ENCODE assay signal across 15 cellular contexts in the genomic region with DNA sequence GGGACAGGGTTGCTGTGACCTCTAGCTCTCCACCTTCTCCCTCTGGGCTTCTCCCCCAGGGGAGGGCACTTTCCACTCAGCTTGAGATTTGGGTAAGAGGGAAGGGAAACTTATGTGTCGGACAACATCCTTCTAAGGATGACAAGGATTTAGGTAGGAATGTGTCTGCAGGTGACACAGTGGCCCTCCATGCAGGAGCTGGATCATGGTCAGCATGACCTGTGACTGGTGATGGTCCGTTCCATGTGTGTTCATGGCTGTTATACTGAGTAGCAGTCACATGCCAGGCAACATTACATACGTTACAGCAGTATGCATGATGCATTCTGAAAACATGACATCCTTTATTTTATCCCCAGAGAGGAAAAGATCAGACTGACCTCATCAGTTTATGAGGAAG.
"Had no signal": no experiment of that assay in that cellular context is flagged by ENCODE, and none has a peak within 500 bp of the region (broad histone marks: within the 10 kb centered on the region; RNA-seq: fewer than 3 reads in every experiment).

No MANE protein-coding gene starts in this region.

- ATAC-seq: foreskin keratinocyte; left cardiac atrium; right cardiac atrium; stimulated activated memory B cell treated with anti-CD40 and anti-IgM and Interleukin-4, amounts not matched to agents 10 μg/mL and 1 μg/mL and 100 μg/mL, for 72 hours had no signal

- H3K4me3 ChIP-seq: hepatocyte, left ventricle myocardium inferior, tibial nerve, upper lobe of right lung, vagina had no signal

- H3K27me3 ChIP-seq: hepatocyte, tibial nerve, upper lobe of right lung, vagina had no signal

- DNase-seq: foreskin keratinocyte; head of caudate nucleus; left cardiac atrium; left ventricle myocardium inferior; mesendoderm; naive B cell; stimulated activated CD4-positive, alpha-beta T cell treated with anti-CD3 and anti-CD28 coated beads, Interleukin-15, amount 100 ng/mL, for 24 hours; stimulated activated CD4-positive, alpha-beta T cell treated with anti-CD3 and anti-CD28 coated beads, Interleukin-1b, Interleukin-23, amount 100 ng/mL, for 48 hours; stimulated activated CD4-positive, alpha-beta T cell treated with anti-CD3 and anti-CD28 coated beads, Interleukin-4, amount 100 ng/mL, for 24 hours; upper lobe of right lung had no signal

- H3K4me1 ChIP-seq: foreskin keratinocyte, left ventricle myocardium inferior, tibial nerve, vagina had no signal

- H3K36me3 ChIP-seq: left ventricle myocardium inferior, upper lobe of right lung, vagina had no signal

- H3K4me2 ChIP-seq: hepatocyte had no signal

- H3K9me3 ChIP-seq: left ventricle myocardium inferior, tibial nerve, upper lobe of right lung, vagina had no signal

- H3K27ac ChIP-seq: foreskin keratinocyte, hepatocyte, left ventricle myocardium inferior, tibial nerve, upper lobe of right lung, vagina had no signal
